In genomic region chr6:31826793-31827285, GRCh38 we compare ENCODE assay signal across 8 cellular contexts. TPM values are rescaled to one million over a fixed set of nuclear protein-coding genes. Genes with fewer than 3 reads are reported as not detected.
DNase-seq lines count a peak whose midpoint lies in the region; ATAC-seq and TF ChIP-seq lines count a peak whose summit lies in the region.

No MANE protein-coding gene starts in this region.

- H3K27me3 Mint-ChIP-seq in activated CD4-positive, alpha-beta T cell treated with anti-CD3 and anti-CD28 coated beads for 36 hours: no peaks in the 10 kb centered on the region
- no peaks in the 10 kb centered on the region for H3K27me3 Mint-ChIP-seq in activated T-cell treated with anti-CD3 and anti-CD28 coated beads, Interleukin-2, amount 50 U/mL, for 24 hours

- H4K20me1 ChIP-seq in KMS-11 (ENCODE audit: insufficient read depth): no peaks in the 10 kb centered on the region
- H4K20me1 ChIP-seq in neural cell (ENCODE audit: insufficient read depth): no peaks in the 10 kb centered on the region

- H3K9me3 Mint-ChIP-seq in activated CD4-positive, alpha-beta T cell treated with anti-CD3 and anti-CD28 coated beads for 36 hours (ENCODE audit: low read depth): no peaks in the 10 kb centered on the region
- no peaks in the 10 kb centered on the region for H3K9me3 Mint-ChIP-seq in activated T-cell treated with anti-CD3 and anti-CD28 coated beads, Interleukin-2, amount 50 U/mL, for 24 hours

- POLR2A ChIA-PET in activated CD4-positive, alpha-beta T cell treated with anti-CD3 and anti-CD28 coated beads for 36 hours (lab: Charles Lee): interaction anchor here (0.8 to 1.9 kb wide), 11 partner anchors 10 to 285 kb away, joined by 3 to 20 read pairs (median 4); partner anchors contain the start of genes BAG6, DDX39B, LSM2 and LY6G5C

- peaks cover 50% of the 10 kb centered on the region for H3K4me1 ChIP-seq in KMS-11 (ENCODE audit: low read depth, poor library complexity, severe bottlenecking)

- H3K27ac Mint-ChIP-seq in activated CD4-positive, alpha-beta T cell treated with anti-CD3 and anti-CD28 coated beads for 36 hours: peak overlapping the region; percentile 92
- H3K27ac Mint-ChIP-seq in activated T-cell treated with anti-CD3 and anti-CD28 coated beads, Interleukin-2, amount 50 U/mL, for 24 hours: peak overlapping the region; percentile 97

- intact Hi-C loops in activated CD4-positive, alpha-beta T cell treated with anti-CD3 and anti-CD28 coated beads for 36 hours (cut with DNase I, micrococcal nuclease): loop anchor here (1.0 to 2.0 kb wide), 11 partner anchors 14 to 368 kb away; partner anchors contain the start of genes DDAH2 (in 2 of the 2), ABHD16A (in 1 of the 2), BAG6 (in 1 of the 2) and CLIC1 (in 1 of the 2)

- H3K9me3 ChIP-seq in neural cell (ENCODE audit: low read length): no peaks in the 10 kb centered on the region

- H3K36me3 ChIP-seq in KMS-11 (ENCODE audit: insufficient read depth): no peaks in the 10 kb centered on the region
- H3K36me3 ChIP-seq in neural cell (ENCODE audit: insufficient read depth, low read length): no peaks in the 10 kb centered on the region

- no peaks in the 10 kb centered on the region for H3K9me2 ChIP-seq in neural cell (ENCODE audit: insufficient read depth, low read length)

- TF ChIP-seq RAD21 in neural cell (conservative IDR thresholded peaks at IDR 0.05): no peak

- H3K79me2 ChIP-seq in KMS-11 (ENCODE audit: insufficient read depth, low read depth) (peaks cover 31% of the 10 kb centered on the region), neural cell (replicated peaks; ENCODE audit: insufficient read depth, low read length) (peaks cover 24% of the 10 kb centered on the region)

- H3K4me3 ChIP-seq in KMS-11 (IDR thresholded peaks at IDR 0.05; ENCODE audit: insufficient read depth, low read depth, low read length) (no peak overlapping the region), fibroblast of the aortic adventitia (ENCODE audit: low read depth, low read length) (peak overlapping the region; percentile 69), neural cell (ENCODE audit: low read length) (peak overlapping the region; percentile 69)

- peak overlapping the region; percentile 55; the same call in 1 of the 2 replicates for H3K9ac ChIP-seq in KMS-11
- peak overlapping the region; percentile 63 for H3K9ac ChIP-seq in neural cell (ENCODE audit: low read length)

- peak overlapping the region; percentile 77 for H3K4me3 Mint-ChIP-seq in activated CD4-positive, alpha-beta T cell treated with anti-CD3 and anti-CD28 coated beads for 36 hours
- H3K4me3 Mint-ChIP-seq in activated T-cell treated with anti-CD3 and anti-CD28 coated beads, Interleukin-2, amount 50 U/mL, for 24 hours: peak overlapping the region; percentile 93

- DNase-seq in activated CD4-positive, alpha-beta T cell treated with anti-CD3 and anti-CD28 coated beads for 36 hours: peak; percentile 61
- DNase-seq in activated CD4-positive, alpha-beta T cell treated with anti-CD3 and anti-CD28 coated beads, Interleukin-2, amount 50 U/mL, for 1 hour: no peak
- no peak for DNase-seq in activated T-cell treated with anti-CD3 and anti-CD28 coated beads, Interleukin-2, amount 50 U/mL, for 24 hours
- peak; percentile 96 for DNase-seq in fibroblast of the aortic adventitia (ENCODE audit: low read depth)

- no peak for TF ChIP-seq CTCF in KMS-11 (conservative IDR thresholded peaks at IDR 0.05; ENCODE audit: low read depth, low read length)
- no peak for TF ChIP-seq CTCF in fibroblast of the aortic adventitia (IDR thresholded peaks at IDR 0.05; ENCODE audit: insufficient read depth, low read length)
- no peak for TF ChIP-seq CTCF in neural cell (IDR thresholded peaks at IDR 0.05; ENCODE audit: poor library complexity, severe bottlenecking)

- peaks cover 17% of the 10 kb centered on the region for H3K36me3 Mint-ChIP-seq in activated CD4-positive, alpha-beta T cell treated with anti-CD3 and anti-CD28 coated beads for 36 hours (ENCODE audit: low read depth)
- peaks cover 26% of the 10 kb centered on the region for H3K36me3 Mint-ChIP-seq in activated T-cell treated with anti-CD3 and anti-CD28 coated beads, Interleukin-2, amount 50 U/mL, for 24 hours (ENCODE audit: low read depth)

- H3K27ac ChIP-seq in KMS-11: peak overlapping the region; percentile 71
- H3K27ac ChIP-seq in neural cell (ENCODE audit: low read length): peak overlapping the region; percentile 80

- H3F3A ChIP-seq in neural cell (ENCODE audit: insufficient read depth, low read length, poor library complexity, severe bottlenecking): peaks cover 3% of the 10 kb centered on the region

- H2AFZ ChIP-seq in KMS-11 (ENCODE audit: low read depth) (peak overlapping the region; percentile 36), neural cell (ENCODE audit: low read depth, low read length) (peak overlapping the region; percentile 69)

- peak; percentile 10 for ATAC-seq in activated CD4-positive, alpha-beta T cell treated with anti-CD3 and anti-CD28 coated beads for 36 hours
- ATAC-seq in GM21786 (IDR thresholded peaks at IDR 0.05; ENCODE audit: unreplicated experiment): no peak
- ATAC-seq in HG03520 (IDR thresholded peaks at IDR 0.05; ENCODE audit: unreplicated experiment): no peak

- H3K27me3 ChIP-seq in KMS-11 (ENCODE audit: insufficient read depth, low read depth) (no peaks in the 10 kb centered on the region), neural cell (ENCODE audit: insufficient read depth, low read depth, low read length) (no peaks in the 10 kb centered on the region)

- peak overlapping the region; percentile 79 for H3K4me2 ChIP-seq in KMS-11
- H3K4me2 ChIP-seq in neural cell (ENCODE audit: low read length): peak overlapping the region; percentile 89

- CTCF ChIA-PET in activated CD4-positive, alpha-beta T cell treated with anti-CD3 and anti-CD28 coated beads for 36 hours (lab: Charles Lee): interaction anchor here (0.6 to 1.4 kb wide), 13 partner anchors 12 to 162 kb away, joined by 3 to 5 read pairs (median 3); partner anchors contain the start of genes ABHD16A, GPANK1, LSM2 and NEU1

- H3K4me1 Mint-ChIP-seq in activated CD4-positive, alpha-beta T cell treated with anti-CD3 and anti-CD28 coated beads for 36 hours: peaks cover 46% of the 10 kb centered on the region
- peaks cover 58% of the 10 kb centered on the region for H3K4me1 Mint-ChIP-seq in activated T-cell treated with anti-CD3 and anti-CD28 coated beads, Interleukin-2, amount 50 U/mL, for 24 hours (ENCODE audit: low read depth)

- TF ChIP-seq EP300 in neural cell (conservative IDR thresholded peaks at IDR 0.05; ENCODE audit: poor library complexity, severe bottlenecking): no peak

TF ChIP-seq in neural cell, 6 proteins besides CTCF, POLR2A, EP300 and RAD21:
- TF ChIP-seq, protein P1, sequence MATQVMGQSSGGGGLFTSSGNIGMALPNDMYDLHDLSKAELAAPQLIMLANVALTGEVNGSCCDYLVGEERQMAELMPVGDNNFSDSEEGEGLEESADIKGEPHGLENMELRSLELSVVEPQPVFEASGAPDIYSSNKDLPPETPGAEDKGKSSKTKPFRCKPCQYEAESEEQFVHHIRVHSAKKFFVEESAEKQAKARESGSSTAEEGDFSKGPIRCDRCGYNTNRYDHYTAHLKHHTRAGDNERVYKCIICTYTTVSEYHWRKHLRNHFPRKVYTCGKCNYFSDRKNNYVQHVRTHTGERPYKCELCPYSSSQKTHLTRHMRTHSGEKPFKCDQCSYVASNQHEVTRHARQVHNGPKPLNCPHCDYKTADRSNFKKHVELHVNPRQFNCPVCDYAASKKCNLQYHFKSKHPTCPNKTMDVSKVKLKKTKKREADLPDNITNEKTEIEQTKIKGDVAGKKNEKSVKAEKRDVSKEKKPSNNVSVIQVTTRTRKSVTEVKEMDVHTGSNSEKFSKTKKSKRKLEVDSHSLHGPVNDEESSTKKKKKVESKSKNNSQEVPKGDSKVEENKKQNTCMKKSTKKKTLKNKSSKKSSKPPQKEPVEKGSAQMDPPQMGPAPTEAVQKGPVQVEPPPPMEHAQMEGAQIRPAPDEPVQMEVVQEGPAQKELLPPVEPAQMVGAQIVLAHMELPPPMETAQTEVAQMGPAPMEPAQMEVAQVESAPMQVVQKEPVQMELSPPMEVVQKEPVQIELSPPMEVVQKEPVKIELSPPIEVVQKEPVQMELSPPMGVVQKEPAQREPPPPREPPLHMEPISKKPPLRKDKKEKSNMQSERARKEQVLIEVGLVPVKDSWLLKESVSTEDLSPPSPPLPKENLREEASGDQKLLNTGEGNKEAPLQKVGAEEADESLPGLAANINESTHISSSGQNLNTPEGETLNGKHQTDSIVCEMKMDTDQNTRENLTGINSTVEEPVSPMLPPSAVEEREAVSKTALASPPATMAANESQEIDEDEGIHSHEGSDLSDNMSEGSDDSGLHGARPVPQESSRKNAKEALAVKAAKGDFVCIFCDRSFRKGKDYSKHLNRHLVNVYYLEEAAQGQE (IDR thresholded peaks at IDR 0.05; ENCODE audit: borderline replicate concordance): no peak
- TF ChIP-seq EZH2 (IDR thresholded peaks at IDR 0.05; ENCODE audit: borderline replicate concordance, insufficient read depth, low read length, poor library complexity, severe bottlenecking): no peak
- no peak for TF ChIP-seq POLR2AphosphoS5 (IDR thresholded peaks at IDR 0.05)
- no peak for TF ChIP-seq TAF1 (IDR thresholded peaks at IDR 0.05; ENCODE audit: low read depth)
- no peak for TF ChIP-seq SMC3 (conservative IDR thresholded peaks at IDR 0.05; ENCODE audit: poor library complexity)

RNA-seq across cellular contexts. Expression of gene HSPA1B, which starts 0.7 kb away (rescaled TPM):
- total RNA-seq in activated CD4-positive, alpha-beta T cell treated with anti-CD3 and anti-CD28 coated beads for 36 hours: 10 to 100 TPM; 54.6 to 61.1 TPM
- total RNA-seq in fibroblast of the aortic adventitia (ENCODE audit: low replicate concordance): 62.0 and 112 TPM in 2 replicates
- 120 and 128 TPM in 2 replicates for polyA plus RNA-seq in neural cell
- polyA minus RNA-seq in neural cell: 147 and 157 TPM in 2 replicates

RNA-seq across cellular contexts. Expression of gene HSPA1A, which starts 11.5 kb away (rescaled TPM):
- 10 to 100 TPM; 56.1 to 64.7 TPM for total RNA-seq in activated CD4-positive, alpha-beta T cell treated with anti-CD3 and anti-CD28 coated beads for 36 hours
- total RNA-seq in fibroblast of the aortic adventitia (ENCODE audit: low replicate concordance): 52.8 and 76.9 TPM in 2 replicates
- 50.9 and 54.5 TPM in 2 replicates for polyA plus RNA-seq in neural cell
- polyA minus RNA-seq in neural cell: 48.5 and 59.6 TPM in 2 replicates

RNA-seq across cellular contexts. Expression of gene HSPA1L, which starts 11.8 kb away (rescaled TPM):
- total RNA-seq in activated CD4-positive, alpha-beta T cell treated with anti-CD3 and anti-CD28 coated beads for 36 hours: 1 to 10 TPM; 1.9 to 2.2 TPM
- 1.4 and 2.4 TPM in 2 replicates for total RNA-seq in fibroblast of the aortic adventitia (ENCODE audit: low replicate concordance)
- 1.6 and 2.6 TPM in 2 replicates for polyA plus RNA-seq in neural cell
- 2.2 and 2.8 TPM in 2 replicates for polyA minus RNA-seq in neural cell

RNA-seq across cellular contexts. Expression of gene LSM2, which starts 20.1 kb away (rescaled TPM):
- 100 to 1,000 TPM; 112 to 124 TPM for total RNA-seq in activated CD4-positive, alpha-beta T cell treated with anti-CD3 and anti-CD28 coated beads for 36 hours
- 49.5 and 88.3 TPM in 2 replicates for total RNA-seq in fibroblast of the aortic adventitia (ENCODE audit: low replicate concordance)
- polyA plus RNA-seq in neural cell: 68.5 and 87.6 TPM in 2 replicates
- 18.3 and 20.8 TPM in 2 replicates for polyA minus RNA-seq in neural cell

RNA-seq across cellular contexts. Expression of gene VARS1, which starts 31.3 kb away (rescaled TPM):
- total RNA-seq in activated CD4-positive, alpha-beta T cell treated with anti-CD3 and anti-CD28 coated beads for 36 hours: 100 to 1,000 TPM; 147 to 169 TPM
- 19.6 and 68.8 TPM in 2 replicates for total RNA-seq in fibroblast of the aortic adventitia (ENCODE audit: low replicate concordance)
- 40.9 and 49.4 TPM in 2 replicates for polyA plus RNA-seq in neural cell
- 56.0 and 57.1 TPM in 2 replicates for polyA minus RNA-seq in neural cell

Comparison
In these comparisons a context has a peak if more than half of its experiments do, and no peak if none do; other contexts are left out.
1. DNase-seq: peak in activated CD4-positive, alpha-beta T cell treated with anti-CD3 and anti-CD28 coated beads for 36 hours (single experiment) and fibroblast of the aortic adventitia (single experiment); none in activated CD4-positive, alpha-beta T cell treated with anti-CD3 and anti-CD28 coated beads, Interleukin-2, amount 50 U/mL, for 1 hour (single experiment) and activated T-cell treated with anti-CD3 and anti-CD28 coated beads, Interleukin-2, amount 50 U/mL, for 24 hours (single experiment).